39 cellular contexts compared by ENCODE assay signal in the genomic region with DNA sequence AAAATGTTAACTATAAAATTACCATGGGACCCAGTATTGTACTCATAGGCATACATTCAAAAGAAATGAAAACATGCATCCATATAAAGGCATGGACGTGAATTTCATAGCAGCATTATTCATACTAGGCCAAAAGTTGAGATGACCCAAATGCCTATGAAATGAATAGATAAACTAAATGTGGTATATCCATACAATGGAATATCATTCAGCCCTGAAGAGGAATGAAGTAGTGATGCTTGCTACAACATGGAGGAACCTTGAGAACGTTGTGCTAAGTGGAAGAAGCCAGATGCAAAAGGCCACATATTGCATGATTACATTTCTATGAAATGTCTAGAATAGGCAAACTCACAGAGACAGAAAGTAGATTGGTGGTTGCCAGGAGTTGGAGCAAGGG.
"Had no signal": no experiment of that assay in that cellular context is flagged by ENCODE, and none has a peak within 500 bp of the region (broad histone marks: within the 10 kb centered on the region; RNA-seq: fewer than 3 reads in every experiment).

No MANE protein-coding gene starts in this region.

- ATAC-seq: activated CD4-positive, alpha-beta T cell treated with anti-CD3 and anti-CD28 coated beads for 36 hours; activated CD4-positive, CD25-positive, alpha-beta regulatory T cell treated with anti-CD3 and anti-CD28 coated beads, Interleukin-2, amount 50 U/mL, for 24 hours; activated CD8-positive, alpha-beta memory T cell treated with anti-CD3 and anti-CD28 coated beads, Interleukin-2, amount 10 ng/mL, durations not matched to agents 7 days and 5 days; activated CD8-positive, alpha-beta T cell treated with anti-CD3 and anti-CD28 coated beads, Interleukin-2, amount 10 ng/mL, durations not matched to agents 7 days and 5 days; activated T-cell treated with anti-CD3 and anti-CD28 coated beads, Interleukin-2, amount 50 U/mL, for 4 hours; activated T-cell treated with anti-CD3 and anti-CD28 coated beads, Interleukin-2, amount 50 U/mL, for 72 hours; activated T-helper 17 cell treated with anti-CD3 and anti-CD28 coated beads, Interleukin-2, amount 50 U/mL, for 72 hours; body of pancreas had no signal

- H3K36me3 Mint-ChIP-seq: activated CD8-positive, alpha-beta memory T cell treated with anti-CD3 and anti-CD28 coated beads, Interleukin-2, amount 10 ng/mL, durations not matched to agents 7 days and 5 days; activated naive CD4-positive, alpha-beta T cell treated with anti-CD3 and anti-CD28 coated beads, Interleukin-2, amount 50 U/mL, for 24 hours; activated naive CD8-positive, alpha-beta T cell treated with anti-CD3 and anti-CD28 coated beads, Interleukin-2, amount 10 ng/mL, durations not matched to agents 7 days and 5 days had no signal

- H3K9me3 ChIP-seq: adrenal gland, body of pancreas, breast epithelium had no signal

- H3K4me3 ChIP-seq: adrenal gland, body of pancreas, breast epithelium had no signal

- H3K27ac ChIP-seq: adrenal gland, body of pancreas, brain microvascular endothelial cell, VCaP had no signal

- H3K36me3 ChIP-seq: adrenal gland, breast epithelium had no signal

- H3K4me3 Mint-ChIP-seq: activated CD4-positive, alpha-beta memory T cell treated with anti-CD3 and anti-CD28 coated beads, Interleukin-2, amount 10 ng/mL, durations not matched to agents 7 days and 5 days; activated CD4-positive, alpha-beta T cell treated with anti-CD3 and anti-CD28 coated beads for 36 hours; activated CD4-positive, alpha-beta T cell treated with anti-CD3 and anti-CD28 coated beads, Interleukin-2, amount 10 ng/mL, durations not matched to agents 7 days and 5 days; activated CD8-positive, alpha-beta memory T cell treated with anti-CD3 and anti-CD28 coated beads, Interleukin-2, amount 10 ng/mL, durations not matched to agents 7 days and 5 days; activated CD8-positive, alpha-beta T cell treated with anti-CD3 and anti-CD28 coated beads, Interleukin-2, amount 10 ng/mL, durations not matched to agents 7 days and 5 days; activated naive CD4-positive, alpha-beta T cell treated with anti-CD3 and anti-CD28 coated beads for 36 hours; activated naive CD4-positive, alpha-beta T cell treated with anti-CD3 and anti-CD28 coated beads, Interleukin-2, amount 50 U/mL, for 24 hours; activated naive CD8-positive, alpha-beta T cell; activated naive CD8-positive, alpha-beta T cell treated with anti-CD3 and anti-CD28 coated beads, Interleukin-2, amount 10 ng/mL, durations not matched to agents 7 days and 5 days; activated T-cell treated with anti-CD3 and anti-CD28 coated beads, Interleukin-2, amount 50 U/mL, for 4 hours; activated T-cell treated with anti-CD3 and anti-CD28 coated beads, Interleukin-2, amount 50 U/mL, for 72 hours; activated T-helper 1 cell treated with anti-CD3 and anti-CD28 coated beads, Interleukin-12 subunit alpha, Interleukin-12 subunit beta, Interleukin-2, Interleukin-4 antibody, amounts not matched to agents 30 ng/mL and 10 ng/mL and 1 ng/mL, durations not matched to agents 14 hours and 24 hours and 36 hours; activated T-helper 17 cell treated with anti-CD3 and anti-CD28 coated beads, Interleukin-2, amount 50 U/mL, for 72 hours; T-helper 1 cell treated with Interleukin-12 subunit alpha and Interleukin-12 subunit beta and Interleukin-4 antibody, amounts not matched to agents 30 μg/mL and 1 μg/mL, for 36 hours; T-helper 2 cell treated with Interferon-gamma antibody and Interleukin-4, amounts not matched to agents 5 μg/mL and 100 μg/mL, for 36 hours had no signal

- H3K27ac Mint-ChIP-seq: activated CD4-positive, alpha-beta memory T cell treated with anti-CD3 and anti-CD28 coated beads, Interleukin-2, amount 10 ng/mL, durations not matched to agents 7 days and 5 days; activated CD4-positive, alpha-beta T cell treated with anti-CD3 and anti-CD28 coated beads for 36 hours; activated CD4-positive, alpha-beta T cell treated with anti-CD3 and anti-CD28 coated beads, Interleukin-2, amount 10 ng/mL, durations not matched to agents 7 days and 5 days; activated CD8-positive, alpha-beta memory T cell treated with anti-CD3 and anti-CD28 coated beads, Interleukin-2, amount 10 ng/mL, durations not matched to agents 7 days and 5 days; activated CD8-positive, alpha-beta T cell treated with anti-CD3 and anti-CD28 coated beads, Interleukin-2, amount 10 ng/mL, durations not matched to agents 7 days and 5 days; activated naive CD4-positive, alpha-beta T cell treated with anti-CD3 and anti-CD28 coated beads for 36 hours; activated naive CD4-positive, alpha-beta T cell treated with anti-CD3 and anti-CD28 coated beads, Interleukin-2, amount 50 U/mL, for 24 hours; activated naive CD8-positive, alpha-beta T cell; activated naive CD8-positive, alpha-beta T cell treated with anti-CD3 and anti-CD28 coated beads, Interleukin-2, amount 10 ng/mL, durations not matched to agents 7 days and 5 days; activated T-cell treated with anti-CD3 and anti-CD28 coated beads, Interleukin-2, amount 50 U/mL, for 72 hours; activated T-helper 1 cell treated with anti-CD3 and anti-CD28 coated beads, Interleukin-12 subunit alpha, Interleukin-12 subunit beta, Interleukin-2, Interleukin-4 antibody, amounts not matched to agents 30 ng/mL and 10 ng/mL and 1 ng/mL, durations not matched to agents 14 hours and 24 hours and 36 hours; activated T-helper 17 cell treated with anti-CD3 and anti-CD28 coated beads, Interleukin-2, amount 50 U/mL, for 72 hours; T-helper 1 cell treated with Interleukin-12 subunit alpha and Interleukin-12 subunit beta and Interleukin-4 antibody, amounts not matched to agents 30 μg/mL and 1 μg/mL, for 36 hours; T-helper 2 cell treated with Interferon-gamma antibody and Interleukin-4, amounts not matched to agents 5 μg/mL and 100 μg/mL, for 36 hours had no signal

- H3K27me3 ChIP-seq: adrenal gland, body of pancreas, brain microvascular endothelial cell, breast epithelium had no signal

- H3K4me1 Mint-ChIP-seq: activated CD4-positive, alpha-beta memory T cell treated with anti-CD3 and anti-CD28 coated beads, Interleukin-2, amount 10 ng/mL, durations not matched to agents 7 days and 5 days; activated CD4-positive, alpha-beta T cell treated with anti-CD3 and anti-CD28 coated beads for 36 hours; activated CD4-positive, alpha-beta T cell treated with anti-CD3 and anti-CD28 coated beads, Interleukin-2, amount 10 ng/mL, durations not matched to agents 7 days and 5 days; activated CD8-positive, alpha-beta memory T cell treated with anti-CD3 and anti-CD28 coated beads, Interleukin-2, amount 10 ng/mL, durations not matched to agents 7 days and 5 days; activated naive CD4-positive, alpha-beta T cell treated with anti-CD3 and anti-CD28 coated beads, Interleukin-2, amount 50 U/mL, for 24 hours; activated naive CD8-positive, alpha-beta T cell treated with anti-CD3 and anti-CD28 coated beads, Interleukin-2, amount 10 ng/mL, durations not matched to agents 7 days and 5 days; activated T-helper 17 cell treated with anti-CD3 and anti-CD28 coated beads, Interleukin-2, amount 50 U/mL, for 72 hours had no signal

- H3K4me1 ChIP-seq: breast epithelium had no signal

- H3K27me3 Mint-ChIP-seq: activated CD4-positive, alpha-beta T cell treated with anti-CD3 and anti-CD28 coated beads for 36 hours; activated naive CD4-positive, alpha-beta T cell treated with anti-CD3 and anti-CD28 coated beads, Interleukin-2, amount 50 U/mL, for 24 hours; activated T-helper 17 cell treated with anti-CD3 and anti-CD28 coated beads, Interleukin-2, amount 50 U/mL, for 72 hours had no signal

- DNase-seq: activated CD4-positive, alpha-beta memory T cell treated with anti-CD3 and anti-CD28 coated beads, Interleukin-2, amount 10 ng/mL, durations not matched to agents 7 days and 5 days; activated CD4-positive, alpha-beta T cell treated with anti-CD3 and anti-CD28 coated beads for 1 hour; activated CD4-positive, alpha-beta T cell treated with anti-CD3 and anti-CD28 coated beads for 36 hours; activated CD4-positive, alpha-beta T cell treated with anti-CD3 and anti-CD28 coated beads for 48 hours; activated CD4-positive, alpha-beta T cell treated with anti-CD3 and anti-CD28 coated beads, Interleukin-2, amount 10 ng/mL, durations not matched to agents 7 days and 5 days; activated CD4-positive, alpha-beta T cell treated with anti-CD3 and anti-CD28 coated beads, Interleukin-2, amount 50 U/mL, for 48 hours; activated CD4-positive, CD25-positive, alpha-beta regulatory T cell; activated CD8-positive, alpha-beta memory T cell treated with anti-CD3 and anti-CD28 coated beads for 24 hours; activated CD8-positive, alpha-beta memory T cell treated with anti-CD3 and anti-CD28 coated beads, Interleukin-2, amount 10 ng/mL, durations not matched to agents 7 days and 5 days; activated CD8-positive, alpha-beta T cell treated with anti-CD3 and anti-CD28 coated beads, Interleukin-2, amount 10 ng/mL, durations not matched to agents 7 days and 5 days; activated effector memory CD4-positive, alpha-beta T cell treated with anti-CD3 and anti-CD28 coated beads, Interleukin-2, amount 50 U/mL, for 16 hours; activated gamma-delta T cell treated with Interleukin-2 at 50 U/mL for 16 hours; activated naive CD4-positive, alpha-beta T cell; activated naive CD4-positive, alpha-beta T cell treated with anti-CD3 and anti-CD28 coated beads for 36 hours; activated naive CD8-positive, alpha-beta T cell treated with anti-CD3 and anti-CD28 coated beads, Interleukin-2, amount 10 ng/mL, durations not matched to agents 7 days and 5 days; activated T-cell treated with anti-CD3 and anti-CD28 coated beads for 4 hours; activated T-cell treated with anti-CD3 and anti-CD28 coated beads, Interleukin-2, amount 50 U/mL, for 1 hour; activated T-cell treated with anti-CD3 and anti-CD28 coated beads, Interleukin-2, amount 50 U/mL, for 4 hours; activated T-cell treated with anti-CD3 and anti-CD28 coated beads, Interleukin-2, amount 50 U/mL, for 72 hours; adrenal gland; amniotic stem cell; aorta; body of pancreas; brain microvascular endothelial cell; central memory CD4-positive, alpha-beta T cell; T-helper 2 cell; T-helper 9 cell had no signal

- FAIRE-seq: astrocyte, colon, TTC549 had no signal

- H3K9me3 Mint-ChIP-seq: activated CD4-positive, alpha-beta memory T cell treated with anti-CD3 and anti-CD28 coated beads, Interleukin-2, amount 10 ng/mL, durations not matched to agents 7 days and 5 days; activated naive CD4-positive, alpha-beta T cell treated with anti-CD3 and anti-CD28 coated beads, Interleukin-2, amount 50 U/mL, for 24 hours; activated naive CD8-positive, alpha-beta T cell treated with anti-CD3 and anti-CD28 coated beads, Interleukin-2, amount 10 ng/mL, durations not matched to agents 7 days and 5 days; activated T-helper 1 cell treated with anti-CD3 and anti-CD28 coated beads, Interleukin-12 subunit alpha, Interleukin-12 subunit beta, Interleukin-2, Interleukin-4 antibody, amounts not matched to agents 30 ng/mL and 10 ng/mL and 1 ng/mL, durations not matched to agents 14 hours and 24 hours and 36 hours; activated T-helper 17 cell treated with anti-CD3 and anti-CD28 coated beads, Interleukin-2, amount 50 U/mL, for 72 hours had no signal
